In the genomic region with DNA sequence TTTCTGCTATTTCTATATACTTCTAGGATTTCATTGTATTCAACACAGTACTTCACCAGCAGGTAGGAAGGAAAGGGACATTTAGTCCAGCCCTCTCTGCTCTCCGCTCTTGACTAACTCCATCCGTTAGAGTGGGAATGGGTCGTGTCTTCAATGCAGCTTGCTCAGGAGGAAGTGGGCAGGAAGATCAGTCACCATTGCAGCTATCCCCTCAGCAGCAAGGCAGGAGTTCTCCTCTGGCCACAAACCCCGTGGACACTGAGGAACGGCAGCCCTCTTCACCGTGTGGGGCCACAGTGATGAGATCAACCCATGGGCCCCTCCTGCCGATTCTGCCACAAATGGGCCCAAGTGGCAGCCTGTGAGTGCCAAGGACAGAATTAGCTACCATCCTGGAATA, we compare ENCODE assay signal across 20 cellular contexts. TPM values are rescaled to one million over a fixed set of nuclear protein-coding genes. Genes with fewer than 3 reads are reported as not detected.
A peak's percentile ranks its signal among the peaks of the same experiment; 100 is the strongest.
DNase-seq lines count a peak whose midpoint lies in the region; ATAC-seq, FAIRE-seq and TF ChIP-seq lines count a peak whose summit lies in the region.
"Had no signal": no experiment of that assay in that cellular context is flagged by ENCODE, and none has a peak within 500 bp of the region (broad histone marks: within the 10 kb centered on the region; RNA-seq: fewer than 3 reads in every experiment).

No MANE protein-coding gene starts in this region.

- H3K4me3 ChIP-seq in BLaER1 (no peak overlapping the region), NB4 (ENCODE audit: low read depth, low read length) (no peak overlapping the region), K562 (no peak overlapping the region), tibial nerve (no peak overlapping the region), testis (no peak overlapping the region)
- no peak overlapping the region for H3K4me3 ChIP-seq in CD8-positive, alpha-beta T cell (ENCODE audit: low read depth, low read length)
- H3K4me3 ChIP-seq: left lung, pancreas, sigmoid colon had no signal

- no peaks in the 10 kb centered on the region for H3K27me3 ChIP-seq in BLaER1
- H3K27me3 ChIP-seq in CD8-positive, alpha-beta T cell (ENCODE audit: insufficient read depth, low read length): no peaks in the 10 kb centered on the region
- no peaks in the 10 kb centered on the region for H3K27me3 ChIP-seq in K562 (ENCODE audit: control insufficient read depth in 2 of 2, insufficient read depth in 2 of 2, low read length in 2 of 2)
- H3K27me3 ChIP-seq in tibial nerve: no peaks in the 10 kb centered on the region
- H3K27me3 ChIP-seq in testis: no peaks in the 10 kb centered on the region
- H3K27me3 ChIP-seq: left lung, pancreas, sigmoid colon had no signal

- H3K27ac Mint-ChIP-seq in CD8-positive, alpha-beta T cell: no peak overlapping the region
- no peak overlapping the region for H3K27ac Mint-ChIP-seq in activated T-helper 1 cell treated with anti-CD3 and anti-CD28 coated beads, Interleukin-12 subunit alpha, Interleukin-12 subunit beta, Interleukin-2, Interleukin-4 antibody, amounts not matched to agents 30 ng/mL and 10 ng/mL and 1 ng/mL, durations not matched to agents 14 hours and 24 hours and 36 hours

- TF ChIP-seq RAD21 in K562 (CRISPR knock-in tag; conservative IDR thresholded peaks at IDR 0.05 in 1 of 2, IDR thresholded peaks at IDR 0.05 in 1 of 2): no peak

- H3K4me3 Mint-ChIP-seq in CD8-positive, alpha-beta T cell: peak overlapping the region; percentile 3
- H3K4me3 Mint-ChIP-seq in activated T-helper 1 cell treated with anti-CD3 and anti-CD28 coated beads, Interleukin-12 subunit alpha, Interleukin-12 subunit beta, Interleukin-2, Interleukin-4 antibody, amounts not matched to agents 30 ng/mL and 10 ng/mL and 1 ng/mL, durations not matched to agents 14 hours and 24 hours and 36 hours: no peak overlapping the region

- H3K9me1 ChIP-seq in K562 (ENCODE audit: control insufficient read depth, insufficient read depth, low read length): no peaks in the 10 kb centered on the region

- peaks cover 61% of the 10 kb centered on the region for H3K4me1 Mint-ChIP-seq in CD8-positive, alpha-beta T cell (ENCODE audit: low read depth)
- peaks cover 44% of the 10 kb centered on the region for H3K4me1 Mint-ChIP-seq in activated T-helper 1 cell treated with anti-CD3 and anti-CD28 coated beads, Interleukin-12 subunit alpha, Interleukin-12 subunit beta, Interleukin-2, Interleukin-4 antibody, amounts not matched to agents 30 ng/mL and 10 ng/mL and 1 ng/mL, durations not matched to agents 14 hours and 24 hours and 36 hours (ENCODE audit: low read depth)

- TF ChIP-seq EP300 in K562 (IDR thresholded peaks at IDR 0.05; ENCODE audit: low read length): no peak
- no peak for TF ChIP-seq EP300 in tibial nerve (IDR thresholded peaks at IDR 0.05)

- H3K36me3 ChIP-seq in BLaER1 (no peaks in the 10 kb centered on the region), K562 (ENCODE audit: control insufficient read depth, insufficient read depth, low read length) (no peaks in the 10 kb centered on the region), tibial nerve (no peaks in the 10 kb centered on the region), testis (ENCODE audit: low read depth, missing control alignments) (no peaks in the 10 kb centered on the region)
- no peaks in the 10 kb centered on the region for H3K36me3 ChIP-seq in CD8-positive, alpha-beta T cell (ENCODE audit: insufficient read depth, low read length)
- H3K36me3 ChIP-seq: left lung, pancreas, sigmoid colon had no signal

- POLR2A ChIA-PET in CD8-positive, alpha-beta T cell (lab: Charles Lee): interaction anchor here (0.8 to 3.2 kb wide), 9 partner anchors 9 to 68 kb away, joined by 3 to 17 read pairs (median 3); no protein-coding TSS in a partner anchor
- POLR2A ChIA-PET in K562 (lab: Yijun Ruan, JAX): interaction anchor here (0.7 to 1.2 kb wide), 2 partner anchors 11 to 109 kb away, joined by 3 to 4 read pairs; no protein-coding TSS in a partner anchor

- H3K27ac ChIP-seq in BLaER1: peak overlapping the region; percentile 54; the same call in 1 of the 2 replicates
- no peak overlapping the region for H3K27ac ChIP-seq in CD8-positive, alpha-beta T cell (ENCODE audit: low read depth, low read length)
- H3K27ac ChIP-seq in K562 (ENCODE audit: extremely low read depth, low read depth, low read length): no peak overlapping the region
- H3K27ac ChIP-seq in tibial nerve: no peak overlapping the region
- no peak overlapping the region for H3K27ac ChIP-seq in testis
- H3K27ac ChIP-seq: left lung, pancreas, sigmoid colon had no signal

- H3K36me3 Mint-ChIP-seq in CD8-positive, alpha-beta T cell: no peaks in the 10 kb centered on the region
- peaks cover 10% of the 10 kb centered on the region for H3K36me3 Mint-ChIP-seq in activated T-helper 1 cell treated with anti-CD3 and anti-CD28 coated beads, Interleukin-12 subunit alpha, Interleukin-12 subunit beta, Interleukin-2, Interleukin-4 antibody, amounts not matched to agents 30 ng/mL and 10 ng/mL and 1 ng/mL, durations not matched to agents 14 hours and 24 hours and 36 hours (ENCODE audit: low read depth)

- peak overlapping the region; percentile 77 for H3K4me2 ChIP-seq in BLaER1
- no peak overlapping the region for H3K4me2 ChIP-seq in K562 (ENCODE audit: insufficient read depth, low read length)

- H3K9ac ChIP-seq in BLaER1: 0 out of 2 replicates have a peak overlapping the region, but pooled peaks have one; percentile 7
- peak overlapping the region in 1 of 2 experiments; percentile 37; a peak in 1 of 4 replicates for H3K9ac ChIP-seq in K562 (ENCODE audit: insufficient read depth in 1 of 2, low read depth in 2 of 2, low read length in 2 of 2)

- peaks cover 77% of the 10 kb centered on the region for H3K4me1 ChIP-seq in BLaER1
- H3K4me1 ChIP-seq in CD8-positive, alpha-beta T cell (ENCODE audit: insufficient read depth, low read length): peaks cover 54% of the 10 kb centered on the region
- peaks cover 0 to 4% of the 10 kb centered on the region in 2 experiments; a peak in 1 of 5 replicates for H3K4me1 ChIP-seq in K562 (replicated peaks in 1 of 2; ENCODE audit: control insufficient read depth in 2 of 2, insufficient read depth in 2 of 2, low read length in 2 of 2)
- peaks cover 0 to 5% (median 0%) of the 10 kb centered on the region in 4 donors for H3K4me1 ChIP-seq in tibial nerve
- no peaks in the 10 kb centered on the region for H3K4me1 ChIP-seq in testis
- H3K4me1 ChIP-seq: pancreas, sigmoid colon had no signal

- no peaks in the 10 kb centered on the region for H4K20me1 ChIP-seq in BLaER1
- no peaks in the 10 kb centered on the region for H4K20me1 ChIP-seq in K562 (replicated peaks; ENCODE audit: control insufficient read depth, insufficient read depth, low read length)

- peak overlapping the region; percentile 62 for H2AFZ ChIP-seq in K562 (ENCODE audit: low read depth, low read length)

- ATAC-seq in CD8-positive, alpha-beta T cell: no peak
- peak; percentile 41 for ATAC-seq in K562
- ATAC-seq: left lung, pancreas had no signal

- CTCF ChIA-PET in CD8-positive, alpha-beta T cell (lab: Charles Lee): interaction anchor here (0.6 to 5.9 kb wide), 10 partner anchors 14 to 144 kb away, joined by 3 to 33 read pairs (median 4); no protein-coding TSS in a partner anchor
- CTCF ChIA-PET in K562 (lab: Yijun Ruan, JAX; ENCODE audit: low intra/inter-chr PET ratio): no interaction called here

- BruUV-seq in K562 (replicated peaks; lab: Mats Ljungman, UMichigan): no TSS peak

- H3K9me3 ChIP-seq in BLaER1 (peaks cover 8% of the 10 kb centered on the region), K562 (replicated peaks; ENCODE audit: control insufficient read depth, insufficient read depth, low read depth, low read length) (no peaks in the 10 kb centered on the region), tibial nerve (no peaks in the 10 kb centered on the region), testis (no peaks in the 10 kb centered on the region)
- no peaks in the 10 kb centered on the region for H3K9me3 ChIP-seq in CD8-positive, alpha-beta T cell (ENCODE audit: low read length)
- H3K9me3 ChIP-seq: left lung, pancreas, sigmoid colon had no signal

- no peak for DNase-seq in CD8-positive, alpha-beta T cell
- DNase-seq in NB4 (ENCODE audit: low read depth) (peak; percentile 83), K562 (ENCODE audit: extremely low read depth in 1 of 4, low spot score in 3 of 4) (no peak), tibial nerve (ENCODE audit: low spot score in 2 of 2) (no peak), NCI-H226 (no peak), testis (no peak)
- no peak for DNase-seq in activated T-helper 1 cell treated with anti-CD3 and anti-CD28 coated beads, Interleukin-12 subunit alpha, Interleukin-12 subunit beta, Interleukin-2, Interleukin-4 antibody, amounts not matched to agents 30 ng/mL and 10 ng/mL and 1 ng/mL, durations not matched to agents 14 hours and 24 hours and 36 hours (ENCODE audit: low spot score)
- DNase-seq: activated effector memory CD4-positive, alpha-beta T cell treated with Interleukin-2 at 50 U/mL for 16 hours; DMS153; left lung; NCI-H146; NCI-H2171 treated with DMSO at 0.1 percent for 48 hours; pancreas; RPMI8226; sigmoid colon; stimulated activated CD4-positive, alpha-beta T cell treated with anti-CD3 and anti-CD28 coated beads, Interleukin-1b, Interleukin-23, amount 100 ng/mL, for 48 hours; SW 1271 had no signal

- H3K27me3 Mint-ChIP-seq in CD8-positive, alpha-beta T cell (ENCODE audit: low read depth): no peaks in the 10 kb centered on the region
- H3K27me3 Mint-ChIP-seq in activated T-helper 1 cell treated with anti-CD3 and anti-CD28 coated beads, Interleukin-12 subunit alpha, Interleukin-12 subunit beta, Interleukin-2, Interleukin-4 antibody, amounts not matched to agents 30 ng/mL and 10 ng/mL and 1 ng/mL, durations not matched to agents 14 hours and 24 hours and 36 hours (ENCODE audit: insufficient read depth): no peaks in the 10 kb centered on the region

- H3K9me3 Mint-ChIP-seq in CD8-positive, alpha-beta T cell: peaks cover 2% of the 10 kb centered on the region
- H3K9me3 Mint-ChIP-seq in activated T-helper 1 cell treated with anti-CD3 and anti-CD28 coated beads, Interleukin-12 subunit alpha, Interleukin-12 subunit beta, Interleukin-2, Interleukin-4 antibody, amounts not matched to agents 30 ng/mL and 10 ng/mL and 1 ng/mL, durations not matched to agents 14 hours and 24 hours and 36 hours: peaks cover 3% of the 10 kb centered on the region

- WGBS in K562 (ENCODE audit: insufficient coverage, low coverage, missing lambda C conversion rate): 40% methylated on average over 7 of the region's 7 CpGs
- WGBS in tibial nerve, 2 donors: 71 to 74% methylated on average over 7 of the region's 7 CpGs
- 58 to 75% methylated on average over 5 to 7 of the region's 7 CpGs for WGBS in testis, 2 donors

- intact Hi-C loops in CD8-positive, alpha-beta T cell (cut with DNase I, micrococcal nuclease): no loop called here
- intact Hi-C loops in K562 (cut with micrococcal nuclease): no loop called here
- intact Hi-C loops in activated T-helper 1 cell treated with anti-CD3 and anti-CD28 coated beads, Interleukin-12 subunit alpha, Interleukin-12 subunit beta, Interleukin-2, Interleukin-4 antibody, amounts not matched to agents 30 ng/mL and 10 ng/mL and 1 ng/mL, durations not matched to agents 14 hours and 24 hours and 36 hours (cut with micrococcal nuclease): no loop called here
- intact Hi-C loops in testis (cut with DNase I; ENCODE audit: low total_unique reads): no loop called here

- no peak for TF ChIP-seq POLR2A in NB4 (IDR thresholded peaks at IDR 0.05; ENCODE audit: extremely low read depth, insufficient read length)
- no peak for TF ChIP-seq POLR2A in K562 (conservative IDR thresholded peaks at IDR 0.05)
- TF ChIP-seq POLR2A in tibial nerve (IDR thresholded peaks at IDR 0.05): no peak
- TF ChIP-seq POLR2A in testis (IDR thresholded peaks at IDR 0.05): no peak

- in situ Hi-C loops in K562 (cut with MboI): no loop called here

- no peak for TF ChIP-seq CTCF in CD8-positive, alpha-beta T cell (IDR thresholded peaks at IDR 0.05)
- TF ChIP-seq CTCF in NB4 (IDR thresholded peaks at IDR 0.05; ENCODE audit: low read depth, low read length) (no peak), K562 (IDR thresholded peaks at IDR 0.05 in 2 of 3, conservative IDR thresholded peaks at IDR 0.05 in 1 of 3; ENCODE audit: insufficient read depth in 2 of 3, low read depth in 1 of 3, low read length in 3 of 3) (no peak), tibial nerve (IDR thresholded peaks at IDR 0.05) (no peak), testis (IDR thresholded peaks at IDR 0.05) (no peak)

- no peak for FAIRE-seq in K562 (lab: Jason Lieb, UNC)
- FAIRE-seq: pancreas had no signal

- no peaks in the 10 kb centered on the region for H3K79me2 ChIP-seq in K562 (ENCODE audit: control insufficient read depth, insufficient read depth, low read length)

RNA-seq across cellular contexts. Expression of gene IKZF1, which starts 30.2 kb away (rescaled TPM):
- total RNA-seq in CD8-positive, alpha-beta T cell: 100 to 1,000 TPM; 248 TPM
- 53.3 and 122 TPM in 2 replicates for total RNA-seq in K562 (2011; cell fraction: chromatin; rRNA removed; ENCODE audit: low replicate concordance)
- 37.5 and 50.9 TPM in 2 replicates for total RNA-seq in K562 (2011; cell fraction: nucleolus; rRNA removed)
- total RNA-seq in K562 (2011; cell fraction: nucleoplasm; rRNA removed): 76.8 and 139 TPM in 2 replicates
- total RNA-seq in K562 (2014; rRNA removed): 66.5 and 98.0 TPM in 2 replicates
- 43.8 and 45.6 TPM in 2 replicates for total RNA-seq in K562 (2014; rRNA removed; fragmentation: Illumina TruSeq; extraction: Trizol)
- 43.4 and 44.7 TPM in 2 replicates for total RNA-seq in K562 (2015; rRNA removed; fragmentation: Illumina TruSeq; extraction: Trizol)
- 85.3 and 96.6 TPM in 2 replicates for total RNA-seq in K562 (2021)
- polyA plus RNA-seq in K562 (2011; rRNA removed): 28.4 and 36.2 TPM in 2 replicates
- 34.4 and 57.9 TPM in 2 replicates for polyA plus RNA-seq in K562 (2011; cell fraction: cytosol; rRNA removed)
- polyA plus RNA-seq in K562 (2011; cell fraction: nucleus; rRNA removed): 43.0 and 50.8 TPM in 2 replicates
- polyA plus RNA-seq in K562 (2012): 35.8 and 46.0 TPM in 2 replicates
- 37.3 and 50.3 TPM in 2 replicates for polyA plus RNA-seq in K562 (2014; fragmentation: Illumina TruSeq; extraction: Trizol)
- polyA plus RNA-seq in K562 (2014; fragmentation: Nextera tagmentation; extraction: Ambion mirVana): 10 to 100 TPM; 12.6 to 14.7 TPM
- polyA plus RNA-seq in K562 (2014; rRNA removed): 30.9 and 37.2 TPM in 2 replicates
- 82.8 and 85.1 TPM in 2 replicates for polyA minus RNA-seq in K562 (2011; rRNA and poly(A)+ RNA removed)
- 60.8 and 72.3 TPM in 2 replicates for polyA minus RNA-seq in K562 (2011; cell fraction: cytosol; rRNA and poly(A)+ RNA removed)
- polyA minus RNA-seq in K562 (2011; cell fraction: nucleus; rRNA and poly(A)+ RNA removed): 77.0 and 96.0 TPM in 2 replicates
- total RNA-seq in activated T-helper 1 cell treated with anti-CD3 and anti-CD28 coated beads, Interleukin-12 subunit alpha, Interleukin-12 subunit beta, Interleukin-2, Interleukin-4 antibody, amounts not matched to agents 30 ng/mL and 10 ng/mL and 1 ng/mL, durations not matched to agents 14 hours and 24 hours and 36 hours: 324 and 329 TPM in 2 replicates
- total RNA-seq in tibial nerve: 10 to 100 TPM in 3 of 4 donors, 1 to 10 TPM in 1; 9.6 to 32.1 (median 20.7) TPM
- 10 to 100 TPM in 1 of 2 donors, 1 to 10 TPM in 1; 9.9 to 10.4 TPM for total RNA-seq in testis
- polyA plus RNA-seq in testis (ENCODE audit: insufficient read depth, low read depth, low replicate concordance): 4.2 TPM
- total RNA-seq: fibroblast of lung, HT-29 had no signal
